1 cellular context compared by ENCODE assay signal in the genomic region with DNA sequence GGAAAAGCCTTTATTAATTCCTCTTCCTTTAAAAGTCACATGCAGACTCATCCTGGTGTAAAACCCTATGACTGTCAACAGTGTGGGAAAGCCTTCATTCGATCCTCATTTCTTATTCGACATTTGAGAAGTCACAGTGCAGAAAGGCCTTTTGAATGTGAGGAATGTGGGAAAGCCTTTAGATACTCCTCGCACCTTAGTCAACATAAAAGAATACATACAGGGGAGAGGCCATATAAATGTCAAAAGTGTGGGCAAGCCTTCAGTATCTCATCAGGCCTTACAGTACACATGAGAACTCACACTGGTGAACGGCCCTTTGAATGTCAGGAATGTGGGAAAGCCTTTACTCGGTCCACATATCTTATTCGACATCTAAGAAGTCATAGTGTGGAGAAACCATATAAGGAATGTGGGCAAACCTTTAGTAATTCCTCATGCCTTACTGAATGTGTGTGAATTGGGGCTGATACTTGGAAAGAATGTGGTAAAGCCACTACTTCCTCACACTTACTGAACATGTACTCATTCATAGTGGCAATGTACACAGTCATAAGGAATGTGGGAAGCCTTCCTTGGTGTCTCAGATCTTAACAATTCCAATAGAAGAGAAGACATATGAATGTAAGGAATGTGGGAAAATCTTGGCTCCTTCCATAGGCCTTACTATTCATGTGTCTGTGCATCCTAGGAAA.
TF ChIP-seq lines count a peak whose summit lies in the region.

No MANE protein-coding gene starts in this region.

TF ChIP-seq in liver, 16 proteins besides CTCF, POLR2A, EP300 and RAD21 (continued from another document):
- TF ChIP-seq, protein P1, sequence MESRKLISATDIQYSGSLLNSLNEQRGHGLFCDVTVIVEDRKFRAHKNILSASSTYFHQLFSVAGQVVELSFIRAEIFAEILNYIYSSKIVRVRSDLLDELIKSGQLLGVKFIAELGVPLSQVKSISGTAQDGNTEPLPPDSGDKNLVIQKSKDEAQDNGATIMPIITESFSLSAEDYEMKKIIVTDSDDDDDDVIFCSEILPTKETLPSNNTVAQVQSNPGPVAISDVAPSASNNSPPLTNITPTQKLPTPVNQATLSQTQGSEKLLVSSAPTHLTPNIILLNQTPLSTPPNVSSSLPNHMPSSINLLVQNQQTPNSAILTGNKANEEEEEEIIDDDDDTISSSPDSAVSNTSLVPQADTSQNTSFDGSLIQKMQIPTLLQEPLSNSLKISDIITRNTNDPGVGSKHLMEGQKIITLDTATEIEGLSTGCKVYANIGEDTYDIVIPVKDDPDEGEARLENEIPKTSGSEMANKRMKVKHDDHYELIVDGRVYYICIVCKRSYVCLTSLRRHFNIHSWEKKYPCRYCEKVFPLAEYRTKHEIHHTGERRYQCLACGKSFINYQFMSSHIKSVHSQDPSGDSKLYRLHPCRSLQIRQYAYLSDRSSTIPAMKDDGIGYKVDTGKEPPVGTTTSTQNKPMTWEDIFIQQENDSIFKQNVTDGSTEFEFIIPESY (IDR thresholded peaks at IDR 0.05), result no peak
- TF ChIP-seq, protein P2, sequence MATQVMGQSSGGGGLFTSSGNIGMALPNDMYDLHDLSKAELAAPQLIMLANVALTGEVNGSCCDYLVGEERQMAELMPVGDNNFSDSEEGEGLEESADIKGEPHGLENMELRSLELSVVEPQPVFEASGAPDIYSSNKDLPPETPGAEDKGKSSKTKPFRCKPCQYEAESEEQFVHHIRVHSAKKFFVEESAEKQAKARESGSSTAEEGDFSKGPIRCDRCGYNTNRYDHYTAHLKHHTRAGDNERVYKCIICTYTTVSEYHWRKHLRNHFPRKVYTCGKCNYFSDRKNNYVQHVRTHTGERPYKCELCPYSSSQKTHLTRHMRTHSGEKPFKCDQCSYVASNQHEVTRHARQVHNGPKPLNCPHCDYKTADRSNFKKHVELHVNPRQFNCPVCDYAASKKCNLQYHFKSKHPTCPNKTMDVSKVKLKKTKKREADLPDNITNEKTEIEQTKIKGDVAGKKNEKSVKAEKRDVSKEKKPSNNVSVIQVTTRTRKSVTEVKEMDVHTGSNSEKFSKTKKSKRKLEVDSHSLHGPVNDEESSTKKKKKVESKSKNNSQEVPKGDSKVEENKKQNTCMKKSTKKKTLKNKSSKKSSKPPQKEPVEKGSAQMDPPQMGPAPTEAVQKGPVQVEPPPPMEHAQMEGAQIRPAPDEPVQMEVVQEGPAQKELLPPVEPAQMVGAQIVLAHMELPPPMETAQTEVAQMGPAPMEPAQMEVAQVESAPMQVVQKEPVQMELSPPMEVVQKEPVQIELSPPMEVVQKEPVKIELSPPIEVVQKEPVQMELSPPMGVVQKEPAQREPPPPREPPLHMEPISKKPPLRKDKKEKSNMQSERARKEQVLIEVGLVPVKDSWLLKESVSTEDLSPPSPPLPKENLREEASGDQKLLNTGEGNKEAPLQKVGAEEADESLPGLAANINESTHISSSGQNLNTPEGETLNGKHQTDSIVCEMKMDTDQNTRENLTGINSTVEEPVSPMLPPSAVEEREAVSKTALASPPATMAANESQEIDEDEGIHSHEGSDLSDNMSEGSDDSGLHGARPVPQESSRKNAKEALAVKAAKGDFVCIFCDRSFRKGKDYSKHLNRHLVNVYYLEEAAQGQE (IDR thresholded peaks at IDR 0.05), result no peak
- no peak for TF ChIP-seq NR2F2 (IDR thresholded peaks at IDR 0.05)
- no peak for TF ChIP-seq SP1 (IDR thresholded peaks at IDR 0.05)
- TF ChIP-seq, protein P3, sequence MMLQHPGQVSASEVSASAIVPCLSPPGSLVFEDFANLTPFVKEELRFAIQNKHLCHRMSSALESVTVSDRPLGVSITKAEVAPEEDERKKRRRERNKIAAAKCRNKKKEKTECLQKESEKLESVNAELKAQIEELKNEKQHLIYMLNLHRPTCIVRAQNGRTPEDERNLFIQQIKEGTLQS (IDR thresholded peaks at IDR 0.05), result no peak
- TF ChIP-seq EGR1 (IDR thresholded peaks at IDR 0.05; ENCODE audit: low read depth in 2 of 2), result no peak
- TF ChIP-seq, protein P4, sequence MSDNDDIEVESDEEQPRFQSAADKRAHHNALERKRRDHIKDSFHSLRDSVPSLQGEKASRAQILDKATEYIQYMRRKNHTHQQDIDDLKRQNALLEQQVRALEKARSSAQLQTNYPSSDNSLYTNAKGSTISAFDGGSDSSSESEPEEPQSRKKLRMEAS (IDR thresholded peaks at IDR 0.05), result no peak
- TF ChIP-seq HNF4G (IDR thresholded peaks at IDR 0.05), result no peak
- TF ChIP-seq RXRA (IDR thresholded peaks at IDR 0.05), result no peak
- no peak for TF ChIP-seq TAF1 (conservative IDR thresholded peaks at IDR 0.05)
- no peak for TF ChIP-seq YY1 (IDR thresholded peaks at IDR 0.05)
